ENCODE assay signal across 9 cellular contexts in the genomic region with DNA sequence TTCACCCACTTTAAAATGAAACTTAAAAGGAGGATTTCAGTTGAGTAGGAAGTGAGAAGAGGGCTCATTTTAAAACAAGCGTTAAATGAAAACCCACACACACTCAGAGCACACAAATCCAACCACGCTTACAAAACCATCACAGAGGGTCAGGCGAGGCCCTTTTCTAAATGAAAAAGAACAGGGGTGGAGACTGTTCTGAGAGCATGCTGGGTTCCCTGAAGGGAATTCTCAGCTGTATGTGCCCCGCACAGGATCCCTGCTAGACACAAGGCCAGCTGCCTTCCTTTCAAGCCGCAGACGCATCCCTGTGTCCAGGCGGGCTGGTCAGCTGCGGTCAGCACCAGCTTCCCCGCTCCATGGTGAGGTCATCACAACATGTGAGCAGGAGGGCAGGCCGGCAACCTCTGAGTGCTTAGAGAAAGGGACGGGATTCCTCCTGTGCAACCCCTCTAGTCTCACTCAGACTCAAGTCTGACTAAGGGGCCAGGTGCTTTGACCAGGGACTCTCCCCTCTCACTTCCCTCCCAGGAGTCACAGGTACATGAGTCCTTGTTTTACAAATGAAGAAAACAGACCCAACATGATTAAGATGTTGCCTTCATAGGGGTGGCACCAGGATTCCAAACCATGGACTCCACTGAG.
DNase-seq lines count a peak whose midpoint lies in the region; ATAC-seq and TF ChIP-seq lines count a peak whose summit lies in the region.
"Had no signal": no experiment of that assay in that cellular context is flagged by ENCODE, and none has a peak within 500 bp of the region (broad histone marks: within the 10 kb centered on the region; RNA-seq: fewer than 3 reads in every experiment).

No MANE protein-coding gene starts in this region.

- POLR2A ChIA-PET in activated CD8-positive, alpha-beta T cell treated with anti-CD3 and anti-CD28 coated beads for 36 hours (lab: Charles Lee) = no interaction called here
- POLR2A ChIA-PET in activated CD8-positive, alpha-beta T cell treated with anti-CD3 and anti-CD28 coated beads, Interleukin-2, amount 10 ng/mL, durations not matched to agents 7 days and 5 days (lab: Charles Lee) = no interaction called here

- H3K36me3 ChIP-seq in lower lobe of right lung = no peaks in the 10 kb centered on the region

- H3K4me1 ChIP-seq in lower lobe of right lung = peaks cover 90% of the 10 kb centered on the region

- no peaks in the 10 kb centered on the region for H3K36me3 Mint-ChIP-seq in activated CD8-positive, alpha-beta T cell treated with anti-CD3 and anti-CD28 coated beads for 36 hours (ENCODE audit: low read depth)
- H3K36me3 Mint-ChIP-seq in activated CD8-positive, alpha-beta T cell treated with anti-CD3 and anti-CD28 coated beads, Interleukin-2, amount 10 ng/mL, durations not matched to agents 7 days and 5 days (ENCODE audit: low read depth) = no peaks in the 10 kb centered on the region

- H3K27me3 ChIP-seq in lower lobe of right lung (ENCODE audit: low read depth) = no peaks in the 10 kb centered on the region

- H3K4me3 ChIP-seq in lower lobe of right lung = no peak overlapping the region

- H3K27me3 Mint-ChIP-seq in activated CD8-positive, alpha-beta T cell treated with anti-CD3 and anti-CD28 coated beads for 36 hours = peaks cover 10% of the 10 kb centered on the region
- peaks cover 3% of the 10 kb centered on the region for H3K27me3 Mint-ChIP-seq in activated CD8-positive, alpha-beta T cell treated with anti-CD3 and anti-CD28 coated beads, Interleukin-2, amount 10 ng/mL, durations not matched to agents 7 days and 5 days (ENCODE audit: low read depth)

- H3K9me3 ChIP-seq in lower lobe of right lung = no peaks in the 10 kb centered on the region

- no peak overlapping the region for H3K4me3 Mint-ChIP-seq in activated CD8-positive, alpha-beta T cell treated with anti-CD3 and anti-CD28 coated beads for 36 hours
- H3K4me3 Mint-ChIP-seq in activated CD8-positive, alpha-beta T cell treated with anti-CD3 and anti-CD28 coated beads, Interleukin-2, amount 10 ng/mL, durations not matched to agents 7 days and 5 days = no peak overlapping the region

- CTCF ChIA-PET in activated CD8-positive, alpha-beta T cell treated with anti-CD3 and anti-CD28 coated beads for 36 hours (lab: Charles Lee) = no interaction called here
- CTCF ChIA-PET in activated CD8-positive, alpha-beta T cell treated with anti-CD3 and anti-CD28 coated beads, Interleukin-2, amount 10 ng/mL, durations not matched to agents 7 days and 5 days (lab: Charles Lee) = no interaction called here

- H3K9me3 Mint-ChIP-seq in activated CD8-positive, alpha-beta T cell treated with anti-CD3 and anti-CD28 coated beads for 36 hours = no peaks in the 10 kb centered on the region
- no peaks in the 10 kb centered on the region for H3K9me3 Mint-ChIP-seq in activated CD8-positive, alpha-beta T cell treated with anti-CD3 and anti-CD28 coated beads, Interleukin-2, amount 10 ng/mL, durations not matched to agents 7 days and 5 days (ENCODE audit: insufficient read depth)

- no peak for TF ChIP-seq CTCF in activated CD8-positive, alpha-beta T cell treated with anti-CD3 and anti-CD28 coated beads for 36 hours (IDR thresholded peaks at IDR 0.05)
- TF ChIP-seq CTCF in lower lobe of right lung (IDR thresholded peaks at IDR 0.05) = no peak

- H3K4me1 Mint-ChIP-seq in activated CD8-positive, alpha-beta T cell treated with anti-CD3 and anti-CD28 coated beads for 36 hours (ENCODE audit: low read depth) = peaks cover 11% of the 10 kb centered on the region
- no peaks in the 10 kb centered on the region for H3K4me1 Mint-ChIP-seq in activated CD8-positive, alpha-beta T cell treated with anti-CD3 and anti-CD28 coated beads, Interleukin-2, amount 10 ng/mL, durations not matched to agents 7 days and 5 days (ENCODE audit: low read depth)

- intact Hi-C loops in activated CD8-positive, alpha-beta T cell treated with anti-CD3 and anti-CD28 coated beads for 36 hours (cut with micrococcal nuclease) = no loop called here
- intact Hi-C loops in lower lobe of right lung (cut with DNase I) = no loop called here

- H3K27ac ChIP-seq in lower lobe of right lung = peak overlapping the region; percentile 70

- ATAC-seq in activated CD8-positive, alpha-beta T cell treated with anti-CD3 and anti-CD28 coated beads for 36 hours = peak; percentile 40
- no peak for ATAC-seq in activated CD8-positive, alpha-beta T cell treated with anti-CD3 and anti-CD28 coated beads, Interleukin-2, amount 10 ng/mL, durations not matched to agents 7 days and 5 days
- ATAC-seq in lower lobe of right lung = peak; percentile 35 to 45

- DNase-seq in activated CD8-positive, alpha-beta T cell treated with anti-CD3 and anti-CD28 coated beads for 36 hours = no peak
- DNase-seq in activated CD8-positive, alpha-beta T cell treated with anti-CD3 and anti-CD28 coated beads, Interleukin-2, amount 10 ng/mL, durations not matched to agents 7 days and 5 days = no peak
- DNase-seq in brain pericyte (ENCODE audit: low read depth, low spot score) = peak; percentile 83
- DNase-seq in lower lobe of right lung = no peak
- DNase-seq in ureter (ENCODE audit: low spot score) = peak; percentile 61
- DNase-seq in NCI-H2227 treated with DMSO at 0.1 percent for 48 hours (lab: John Stamatoyannopoulos, UW) = no peak
- no peak for DNase-seq in GM19238 (ENCODE audit: insufficient read length, low spot score)
- DNase-seq in 8988T = no peak
- DNase-seq: NCI-H1092 had no signal

- H3K27ac Mint-ChIP-seq in activated CD8-positive, alpha-beta T cell treated with anti-CD3 and anti-CD28 coated beads for 36 hours = no peak overlapping the region
- no peak overlapping the region for H3K27ac Mint-ChIP-seq in activated CD8-positive, alpha-beta T cell treated with anti-CD3 and anti-CD28 coated beads, Interleukin-2, amount 10 ng/mL, durations not matched to agents 7 days and 5 days

Comparison
In these comparisons a context has a peak if more than half of its experiments do, and no peak if none do; other contexts are left out.
1. DNase-seq: peak in brain pericyte (single experiment) and ureter (single experiment); none in activated CD8-positive, alpha-beta T cell treated with anti-CD3 and anti-CD28 coated beads for 36 hours (single experiment), activated CD8-positive, alpha-beta T cell treated with anti-CD3 and anti-CD28 coated beads, Interleukin-2, amount 10 ng/mL, durations not matched to agents 7 days and 5 days (single experiment), lower lobe of right lung (single experiment), NCI-H2227 treated with DMSO at 0.1 percent for 48 hours (single experiment), GM19238 (single experiment) and 8988T (single experiment).